ENCODE assay signal across 13 cellular contexts in genomic region chr16:73166972-73167550, GRCh38.
DNase-seq lines count a peak whose midpoint lies in the region; ATAC-seq and TF ChIP-seq lines count a peak whose summit lies in the region.
"Had no signal": no experiment of that assay in that cellular context is flagged by ENCODE, and none has a peak within 500 bp of the region (broad histone marks: within the 10 kb centered on the region; RNA-seq: fewer than 3 reads in every experiment).

No MANE protein-coding gene starts in this region.

- H3K27me3 ChIP-seq in heart right ventricle, result no peaks in the 10 kb centered on the region
- no peaks in the 10 kb centered on the region for H3K27me3 ChIP-seq in mammary epithelial cell (ENCODE audit: insufficient read depth, low read length)
- no peaks in the 10 kb centered on the region for H3K27me3 ChIP-seq in muscle layer of duodenum (ENCODE audit: low read depth, low read length)
- H3K27me3 ChIP-seq in upper lobe of right lung, result no peaks in the 10 kb centered on the region
- H3K27me3 ChIP-seq: brain microvascular endothelial cell had no signal

- H3K9ac ChIP-seq in mammary epithelial cell (ENCODE audit: insufficient read depth, low read length), result no peak overlapping the region

- dilution Hi-C loops in mammary epithelial cell (cut with HindIII; ENCODE audit: low sequenced_read_pairs), result no loop called here

- H3K79me2 ChIP-seq in mammary epithelial cell (ENCODE audit: insufficient read depth, low read length), result no peaks in the 10 kb centered on the region

- peak overlapping the region; percentile 53 for H3K4me2 ChIP-seq in mammary epithelial cell (ENCODE audit: insufficient read depth, low read depth, low read length)

- 47 to 58% methylated on average over 3 of the region's 3 CpGs for WGBS in heart right ventricle, 2 donors
- WGBS in mammary epithelial cell (ENCODE audit: low coverage, missing lambda C conversion rate), result 9% methylated on average over 3 of the region's 3 CpGs

- ATAC-seq in heart right ventricle (no peak), Right ventricle myocardium inferior (no peak), upper lobe of right lung (no peak), GM19467 (IDR thresholded peaks at IDR 0.05; ENCODE audit: unreplicated experiment) (no peak)
- ATAC-seq: effector memory CD8-positive, alpha-beta T cell had no signal

- no peaks in the 10 kb centered on the region for H4K20me1 ChIP-seq in mammary epithelial cell (ENCODE audit: insufficient read depth, low read length)

- in situ Hi-C loops in mammary epithelial cell (cut with MboI; ENCODE audit: low sequenced_read_pairs in 2 of 2), result no loop called here

- intact Hi-C loops in heart right ventricle (cut with DNase I) (no loop called here), Right ventricle myocardium inferior (cut with DNase I) (no loop called here), mammary epithelial cell (cut with micrococcal nuclease) (no loop called here), upper lobe of right lung (cut with DNase I) (no loop called here)

- DNase-seq in heart right ventricle (no peak), Right ventricle myocardium inferior (ENCODE audit: missing footprints) (no peak), mammary epithelial cell (peak; percentile 14), upper lobe of right lung (no peak), cerebellar nuclear complex (lab: John Stamatoyannopoulos, UW) (no peak), NCI-H774 (lab: John Stamatoyannopoulos, UW) (no peak)
- DNase-seq: activated effector memory CD4-positive, alpha-beta T cell treated with Interleukin-2 at 50 U/mL for 16 hours; brain microvascular endothelial cell; effector memory CD8-positive, alpha-beta T cell; NCI-H187; NCI-H510A treated with DMSO at 0.1 percent for 48 hours had no signal

- no peaks in the 10 kb centered on the region for H3K9me3 ChIP-seq in heart right ventricle
- no peaks in the 10 kb centered on the region for H3K9me3 ChIP-seq in mammary epithelial cell (replicated peaks; ENCODE audit: insufficient read depth, low read length)
- H3K9me3 ChIP-seq in muscle layer of duodenum (ENCODE audit: control insufficient read depth in 1 of 2, low read length in 2 of 2), result no peaks in the 10 kb centered on the region
- H3K9me3 ChIP-seq in upper lobe of right lung, result no peaks in the 10 kb centered on the region

- BruUV-seq in mammary epithelial cell (replicated peaks; lab: Mats Ljungman, UMichigan), result no TSS peak

- H3K27ac ChIP-seq in heart right ventricle, result peak overlapping the region in 8 of 10 donors; percentile 2 to 70 (median 38)
- H3K27ac ChIP-seq in mammary epithelial cell (ENCODE audit: insufficient read depth, low read depth, low read length), result no peak overlapping the region
- H3K27ac ChIP-seq in muscle layer of duodenum (ENCODE audit: low read length), result peak overlapping the region; percentile 57
- H3K27ac ChIP-seq in upper lobe of right lung, result peak overlapping the region; percentile 61
- H3K27ac ChIP-seq: brain microvascular endothelial cell had no signal

- CTCF ChIA-PET in mammary epithelial cell (lab: Charles Lee; ENCODE audit: low non-redundant PET), result interaction anchor here (0.5 kb wide), 1 partner anchor 20 kb away, joined by 11 read pairs; no protein-coding TSS in a partner anchor

- H3K36me3 ChIP-seq in heart right ventricle (no peaks in the 10 kb centered on the region), mammary epithelial cell (ENCODE audit: insufficient read depth, low read length) (no peaks in the 10 kb centered on the region), muscle layer of duodenum (ENCODE audit: control insufficient read depth in 1 of 2, insufficient read depth in 2 of 2, low read length in 2 of 2) (no peaks in the 10 kb centered on the region), upper lobe of right lung (no peaks in the 10 kb centered on the region)
- H3K36me3 ChIP-seq: brain microvascular endothelial cell had no signal

- H3K4me1 ChIP-seq in heart right ventricle (peaks cover 0 to 34% (median 8%) of the 10 kb centered on the region in 9 donors), mammary epithelial cell (ENCODE audit: insufficient read depth, low read length) (no peaks in the 10 kb centered on the region), muscle layer of duodenum (ENCODE audit: control insufficient read depth in 1 of 2, insufficient read depth in 2 of 2, low read length in 2 of 2) (peaks cover 0 to under 1% of the 10 kb centered on the region in 2 donors), upper lobe of right lung (peaks cover 4% of the 10 kb centered on the region)

- peak overlapping the region in 7 of 10 donors; percentile 10 to 32 (median 25) for H3K4me3 ChIP-seq in heart right ventricle
- peak overlapping the region in 1 of 3 experiments; percentile 8 for H3K4me3 ChIP-seq in mammary epithelial cell (replicated peaks in 1 of 3; ENCODE audit: insufficient read depth in 1 of 3, low read depth in 2 of 3, low read length in 3 of 3)
- H3K4me3 ChIP-seq in muscle layer of duodenum (ENCODE audit: low read depth in 1 of 2, low read length in 2 of 2), result peak overlapping the region; percentile 21 to 36
- peak overlapping the region; percentile 32 for H3K4me3 ChIP-seq in upper lobe of right lung

- H2AFZ ChIP-seq in mammary epithelial cell (ENCODE audit: low read depth, low read length), result peak overlapping the region; percentile 71

- TF ChIP-seq CTCF in heart right ventricle (IDR thresholded peaks at IDR 0.05) (no peak), mammary epithelial cell (conservative IDR thresholded peaks at IDR 0.05 in 1 of 2, IDR thresholded peaks at IDR 0.05 in 1 of 2; ENCODE audit: extremely low read depth in 1 of 2, insufficient read depth in 1 of 2, low read depth in 1 of 2, low read length in 2 of 2) (no peak), upper lobe of right lung (IDR thresholded peaks at IDR 0.05) (no peak)
